Comparison of ENCODE assay signal across 9 cellular contexts in the genomic region with DNA sequence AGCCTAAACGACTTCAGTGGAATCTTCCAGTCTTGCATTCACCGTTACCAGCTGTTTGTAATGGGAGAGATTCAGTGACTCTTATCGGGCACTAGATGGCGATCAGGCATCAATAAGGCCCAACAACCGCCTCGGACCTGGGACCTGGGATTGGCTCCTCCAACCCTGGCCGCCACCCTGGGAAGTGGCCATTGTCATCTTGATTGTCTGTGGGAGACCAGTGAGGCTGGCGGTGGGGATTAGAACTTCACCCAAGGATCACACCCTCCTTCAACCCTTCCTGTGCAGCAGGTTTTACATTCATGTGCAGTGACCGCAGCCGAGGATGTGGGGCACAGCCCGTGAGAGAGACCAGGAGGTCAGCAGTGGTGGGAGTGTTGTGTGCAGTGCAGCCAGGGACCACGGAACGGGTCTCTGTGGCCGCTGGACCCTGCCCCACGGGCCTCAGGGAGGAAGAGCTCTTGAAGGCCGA.
DNase-seq lines count a peak whose midpoint lies in the region; ATAC-seq and TF ChIP-seq lines count a peak whose summit lies in the region.
"Had no signal": no experiment of that assay in that cellular context is flagged by ENCODE, and none has a peak within 500 bp of the region (broad histone marks: within the 10 kb centered on the region; RNA-seq: fewer than 3 reads in every experiment).

No MANE protein-coding gene starts in this region.

- H3K27ac Mint-ChIP-seq in CD14-positive monocyte = no peak overlapping the region
- H3K27ac Mint-ChIP-seq: IgD-negative memory B cell had no signal

- no peaks in the 10 kb centered on the region for H3K36me3 Mint-ChIP-seq in CD14-positive monocyte
- H3K36me3 Mint-ChIP-seq: IgD-negative memory B cell had no signal

- intact Hi-C loops in CD14-positive monocyte (cut with micrococcal nuclease) = loop anchor here in 1 of 2 donors (5.0 kb wide), 1 partner anchor 367 kb away; no protein-coding TSS in a partner anchor

- DNase-seq in CD14-positive monocyte (ENCODE audit: low spot score) (no peak), NCI-H2171 treated with DMSO at 0.1 percent for 48 hours (lab: John Stamatoyannopoulos, UW) (peak; percentile 66), cerebellar cortex (ENCODE audit: low spot score) (peak; percentile 89), left lobe of liver (ENCODE audit: low spot score) (peak; percentile 58)
- peak; percentile 55 for DNase-seq in activated CD4-positive, CD25-positive, alpha-beta regulatory T cell treated with anti-CD3 and anti-CD28 coated beads, Interleukin-2, amount 50 U/mL, for 72 hours
- DNase-seq in stimulated activated CD4-positive, alpha-beta T cell treated with anti-CD3 and anti-CD28 coated beads, TNF-alpha, amount 100 ng/mL, for 4 hours (ENCODE audit: low read depth in 3 of 3) = peak; percentile 11 to 16 (median 13)

- no peak overlapping the region for H3K4me3 Mint-ChIP-seq in CD14-positive monocyte
- H3K4me3 Mint-ChIP-seq: IgD-negative memory B cell had no signal

- ATAC-seq in GM21576 (IDR thresholded peaks at IDR 0.05; ENCODE audit: unreplicated experiment) = peak; percentile 56
- ATAC-seq in left lobe of liver = peak; percentile 95
- no peak for ATAC-seq in HG02852 (IDR thresholded peaks at IDR 0.05; ENCODE audit: unreplicated experiment)

- peak; percentile 60 for TF ChIP-seq CTCF in CD14-positive monocyte (IDR thresholded peaks at IDR 0.05)

- H3K27me3 Mint-ChIP-seq in CD14-positive monocyte (ENCODE audit: low read depth in 3 of 3) = peaks cover 0 to 9% (median 7%) of the 10 kb centered on the region in 3 donors

- peaks cover 0 to 1% (median 0%) of the 10 kb centered on the region in 7 donors for H3K9me3 Mint-ChIP-seq in CD14-positive monocyte
- H3K9me3 Mint-ChIP-seq: IgD-negative memory B cell had no signal

- no peaks in the 10 kb centered on the region for H3K4me1 Mint-ChIP-seq in CD14-positive monocyte
